Comparison of ENCODE assay signal across 9 cellular contexts in genomic region chr6:132598473-132598872, GRCh38. TPM values are rescaled to one million over a fixed set of nuclear protein-coding genes. Genes with fewer than 3 reads are reported as not detected.
DNase-seq lines count a peak whose midpoint lies in the region; ATAC-seq and TF ChIP-seq lines count a peak whose summit lies in the region.
"Had no signal": no experiment of that assay in that cellular context is flagged by ENCODE, and none has a peak within 500 bp of the region (broad histone marks: within the 10 kb centered on the region; RNA-seq: fewer than 3 reads in every experiment).

No MANE protein-coding gene starts in this region.

- no peak overlapping the region for H3K4me3 ChIP-seq in Panc1 (ENCODE audit: low read depth in 2 of 2, low read length in 2 of 2)

- no peaks in the 10 kb centered on the region for H3K4me1 ChIP-seq in Panc1 (ENCODE audit: control insufficient read depth, insufficient read depth, low read length)

- ATAC-seq in GM18502 (IDR thresholded peaks at IDR 0.05; ENCODE audit: poor library complexity, unreplicated experiment): peak; percentile 78
- ATAC-seq in HG02678 (IDR thresholded peaks at IDR 0.05; ENCODE audit: unreplicated experiment): peak; percentile 75
- ATAC-seq in Panc1: no peak
- ATAC-seq in Right ventricle myocardium inferior: no peak

- H3K4me1 Mint-ChIP-seq in T-helper 2 cell treated with Interferon-gamma antibody and Interleukin-4, amounts not matched to agents 5 μg/mL and 100 μg/mL, for 36 hours (ENCODE audit: low read depth): no peaks in the 10 kb centered on the region

- BruUV-seq in Panc1 (replicated peaks; lab: Mats Ljungman, UMichigan): no TSS peak

- POLR2A ChIA-PET in Panc1 (lab: Charles Lee): no interaction called here

- H3K27ac Mint-ChIP-seq in T-helper 2 cell treated with Interferon-gamma antibody and Interleukin-4, amounts not matched to agents 5 μg/mL and 100 μg/mL, for 36 hours: no peak overlapping the region

- H3K36me3 Mint-ChIP-seq in T-helper 2 cell treated with Interferon-gamma antibody and Interleukin-4, amounts not matched to agents 5 μg/mL and 100 μg/mL, for 36 hours (ENCODE audit: low read depth): no peaks in the 10 kb centered on the region

- in situ Hi-C loops in Panc1 (cut with HindIII; ENCODE audit: low pct_unique_long_range_greater_than_20kb, low sequenced_read_pairs): no loop called here

- CTCF ChIA-PET in Panc1 (lab: Charles Lee): no interaction called here

- no peak overlapping the region for H3K4me3 Mint-ChIP-seq in T-helper 2 cell treated with Interferon-gamma antibody and Interleukin-4, amounts not matched to agents 5 μg/mL and 100 μg/mL, for 36 hours

- H3K36me3 ChIP-seq in Panc1 (ENCODE audit: control insufficient read depth, insufficient read depth, low read length): no peaks in the 10 kb centered on the region

- peak; percentile 53 for TF ChIP-seq CTCF in Panc1 (IDR thresholded peaks at IDR 0.05)

- no peaks in the 10 kb centered on the region for H3K9me3 Mint-ChIP-seq in T-helper 2 cell treated with Interferon-gamma antibody and Interleukin-4, amounts not matched to agents 5 μg/mL and 100 μg/mL, for 36 hours

- DNase-seq in Panc1 (ENCODE audit: low read depth, low spot score) (no peak), kidney tubule cell (ENCODE audit: low spot score) (peak; percentile 38), NCI-H2107 (lab: John Stamatoyannopoulos, UW) (no peak), Right ventricle myocardium inferior (ENCODE audit: missing footprints) (no peak)
- no peak for DNase-seq in central memory CD4-positive, alpha-beta T cell
- no peak for DNase-seq in T-helper 2 cell treated with Interferon-gamma antibody and Interleukin-4, amounts not matched to agents 5 μg/mL and 100 μg/mL, for 36 hours (ENCODE audit: low spot score)

- intact Hi-C loops in Panc1 (cut with micrococcal nuclease; ENCODE audit: unreplicated experiment): no loop called here
- intact Hi-C loops in Right ventricle myocardium inferior (cut with DNase I): no loop called here

- no peak overlapping the region for H3K27ac ChIP-seq in Panc1 (ENCODE audit: low read length)

- H3K27me3 ChIP-seq in Panc1 (ENCODE audit: control insufficient read depth, insufficient read depth, low read length): no peaks in the 10 kb centered on the region

- H3K27me3 Mint-ChIP-seq in T-helper 2 cell treated with Interferon-gamma antibody and Interleukin-4, amounts not matched to agents 5 μg/mL and 100 μg/mL, for 36 hours (ENCODE audit: low read depth): peaks cover 15% of the 10 kb centered on the region

- H3K9me3 ChIP-seq in Panc1 (ENCODE audit: control insufficient read depth, insufficient read depth, low read depth, low read length): no peaks in the 10 kb centered on the region

RNA-seq across cellular contexts. Expression of gene TAAR5, which starts 8.9 kb away (rescaled TPM):
- total RNA-seq in Panc1 (2021; ENCODE audit: unreplicated experiment): not detected
- not detected for polyA plus RNA-seq in Panc1 (2012; ENCODE audit: insufficient read length)
- total RNA-seq in Right ventricle myocardium inferior: not detected
- polyA plus RNA-seq: neural cell had no signal

RNA-seq across cellular contexts. Expression of gene TAAR2, which starts 25.6 kb away (rescaled TPM):
- not detected for total RNA-seq in Panc1 (2021; ENCODE audit: unreplicated experiment)
- polyA plus RNA-seq in Panc1 (2012; ENCODE audit: insufficient read length): not detected
- not detected for total RNA-seq in Right ventricle myocardium inferior
- polyA plus RNA-seq: neural cell had no signal

RNA-seq across cellular contexts. Expression of gene TAAR6, which starts 28.4 kb away (rescaled TPM):
- total RNA-seq in Panc1 (2021; ENCODE audit: unreplicated experiment): not detected
- polyA plus RNA-seq in Panc1 (2012; ENCODE audit: insufficient read length): not detected
- not detected for total RNA-seq in Right ventricle myocardium inferior
- polyA plus RNA-seq: neural cell had no signal

RNA-seq across cellular contexts. Expression of gene TAAR8, which starts 46.0 kb away (rescaled TPM):
- total RNA-seq in Panc1 (2021; ENCODE audit: unreplicated experiment): not detected
- polyA plus RNA-seq in Panc1 (2012; ENCODE audit: insufficient read length): not detected
- not detected for total RNA-seq in Right ventricle myocardium inferior
- polyA plus RNA-seq: neural cell had no signal

Comparison
In these comparisons a context has a peak if more than half of its experiments do, and no peak if none do; other contexts are left out.
1. ATAC-seq: peak in GM18502 (single experiment) and HG02678 (single experiment); none in Panc1 (single experiment) and Right ventricle myocardium inferior (single experiment).